In genomic region chr16:29602683-29603088, GRCh38 we compare ENCODE assay signal across 8 cellular contexts.
DNase-seq lines count a peak whose midpoint lies in the region; ATAC-seq and TF ChIP-seq lines count a peak whose summit lies in the region.
"Not testable (repeated sequence)": the region's sequence is repeated elsewhere in the genome, so short reads cannot be mapped to it uniquely, and the experiment has no call there.

No MANE protein-coding gene starts in this region.

- DNase-seq in CD8-positive, alpha-beta memory T cell; RWPE1 (ENCODE audit: low spot score); activated CD4-positive, alpha-beta memory T cell treated with anti-CD3 and anti-CD28 coated beads for 36 hours; activated naive CD4-positive, alpha-beta T cell treated with anti-CD3 and anti-CD28 coated beads, Interleukin-2, amount 10 ng/mL, durations not matched to agents 7 days and 5 days; right atrium auricular region (ENCODE audit: low spot score); naive thymus-derived CD8-positive, alpha-beta T cell; stimulated activated naive CD8-positive, alpha-beta T cell treated with anti-CD3 and anti-CD28 coated beads, Interleukin-15, amount 100 ng/mL, for 72 hours: not testable (repeated sequence)
- peak; percentile 40 for DNase-seq in endodermal cell

- WGBS in endodermal cell (ENCODE audit: insufficient coverage in 1 of 2, insufficient read length in 1 of 2), 2 experiments: 94% methylated on average over 5 of the region's 6 CpGs; no CpG with 5 or more reads in 1 of the 2 experiments

- H3K27me3 Mint-ChIP-seq in CD8-positive, alpha-beta memory T cell; activated CD4-positive, alpha-beta memory T cell treated with anti-CD3 and anti-CD28 coated beads for 36 hours; activated naive CD4-positive, alpha-beta T cell treated with anti-CD3 and anti-CD28 coated beads, Interleukin-2, amount 10 ng/mL, durations not matched to agents 7 days and 5 days; naive thymus-derived CD8-positive, alpha-beta T cell; stimulated activated naive CD8-positive, alpha-beta T cell treated with anti-CD3 and anti-CD28 coated beads, Interleukin-15, amount 100 ng/mL, for 72 hours: not testable (repeated sequence)
- H3K27me3 Mint-ChIP-seq in endodermal cell (ENCODE audit: insufficient read depth): peaks cover 12% of the 10 kb centered on the region

- H3K36me3 Mint-ChIP-seq in CD8-positive, alpha-beta memory T cell; activated naive CD4-positive, alpha-beta T cell treated with anti-CD3 and anti-CD28 coated beads, Interleukin-2, amount 10 ng/mL, durations not matched to agents 7 days and 5 days; naive thymus-derived CD8-positive, alpha-beta T cell: not testable (repeated sequence)
- peaks cover 25% of the 10 kb centered on the region for H3K36me3 Mint-ChIP-seq in activated CD4-positive, alpha-beta memory T cell treated with anti-CD3 and anti-CD28 coated beads for 36 hours
- H3K36me3 Mint-ChIP-seq in endodermal cell (ENCODE audit: low read depth): peaks cover 26% of the 10 kb centered on the region

- not testable (repeated sequence) for TF ChIP-seq CTCF in RWPE1 (conservative IDR thresholded peaks at IDR 0.05; ENCODE audit: low read depth); endodermal cell (conservative IDR thresholded peaks at IDR 0.05); right atrium auricular region (IDR thresholded peaks at IDR 0.05)

- H3K9ac ChIP-seq in endodermal cell (ENCODE audit: extremely low read depth, low read length, poor library complexity, severe bottlenecking): not testable (repeated sequence)

- peak overlapping the region in 5 of 7 donors; percentile 23 to 78 (median 60) for H3K4me3 Mint-ChIP-seq in CD8-positive, alpha-beta memory T cell
- H3K4me3 Mint-ChIP-seq in activated CD4-positive, alpha-beta memory T cell treated with anti-CD3 and anti-CD28 coated beads for 36 hours; activated naive CD4-positive, alpha-beta T cell treated with anti-CD3 and anti-CD28 coated beads, Interleukin-2, amount 10 ng/mL, durations not matched to agents 7 days and 5 days; endodermal cell: not testable (repeated sequence)
- H3K4me3 Mint-ChIP-seq in naive thymus-derived CD8-positive, alpha-beta T cell: peak overlapping the region in 5 of 10 donors; percentile 6 to 86 (median 30)
- H3K4me3 Mint-ChIP-seq in stimulated activated naive CD8-positive, alpha-beta T cell treated with anti-CD3 and anti-CD28 coated beads, Interleukin-15, amount 100 ng/mL, for 72 hours: peak overlapping the region in 1 of 2 donors; percentile 31

- POLR2A ChIA-PET in CD8-positive, alpha-beta memory T cell (lab: Charles Lee); RWPE1 (lab: Yijun Ruan, JAX; ENCODE audit: low non-redundant PET); activated CD4-positive, alpha-beta memory T cell treated with anti-CD3 and anti-CD28 coated beads for 36 hours (lab: Charles Lee); naive thymus-derived CD8-positive, alpha-beta T cell (lab: Charles Lee): not testable (repeated sequence)

- ATAC-seq in naive thymus-derived CD8-positive, alpha-beta T cell; stimulated activated naive CD8-positive, alpha-beta T cell treated with anti-CD3 and anti-CD28 coated beads, Interleukin-15, amount 100 ng/mL, for 72 hours: not testable (repeated sequence)

- H3K27me3 ChIP-seq in CD8-positive, alpha-beta memory T cell (ENCODE audit: insufficient read depth, low read length, poor library complexity, severe bottlenecking); endodermal cell (ENCODE audit: control insufficient read depth, insufficient read depth, low read length, poor library complexity, severe bottlenecking); right atrium auricular region: not testable (repeated sequence)

- H3K4me1 ChIP-seq in CD8-positive, alpha-beta memory T cell (ENCODE audit: insufficient read depth, low read length): peaks cover 17% of the 10 kb centered on the region
- not testable (repeated sequence) for H3K4me1 ChIP-seq in endodermal cell (ENCODE audit: control insufficient read depth, insufficient read depth, low read length)
- H3K4me1 ChIP-seq in right atrium auricular region: peaks cover 0 to 55% of the 10 kb centered on the region in 2 donors

- intact Hi-C loops in activated CD4-positive, alpha-beta memory T cell treated with anti-CD3 and anti-CD28 coated beads for 36 hours (cut with micrococcal nuclease): loop anchor here (5.0 kb wide), 1 partner anchor 60 kb away; the partner anchor contains the start of gene SPN

- peak overlapping the region in 7 of 8 donors; percentile 46 to 95 (median 84) for H3K27ac Mint-ChIP-seq in CD8-positive, alpha-beta memory T cell
- H3K27ac Mint-ChIP-seq in activated CD4-positive, alpha-beta memory T cell treated with anti-CD3 and anti-CD28 coated beads for 36 hours: peak overlapping the region; percentile 78
- H3K27ac Mint-ChIP-seq in activated naive CD4-positive, alpha-beta T cell treated with anti-CD3 and anti-CD28 coated beads, Interleukin-2, amount 10 ng/mL, durations not matched to agents 7 days and 5 days: peak overlapping the region; percentile 88
- not testable (repeated sequence) for H3K27ac Mint-ChIP-seq in endodermal cell
- H3K27ac Mint-ChIP-seq in naive thymus-derived CD8-positive, alpha-beta T cell: peak overlapping the region in 6 of 10 donors; percentile 46 to 90 (median 86)
- peak overlapping the region; percentile 86 to 94 for H3K27ac Mint-ChIP-seq in stimulated activated naive CD8-positive, alpha-beta T cell treated with anti-CD3 and anti-CD28 coated beads, Interleukin-15, amount 100 ng/mL, for 72 hours

- not testable (repeated sequence) for H3K9me3 ChIP-seq in CD8-positive, alpha-beta memory T cell (ENCODE audit: low read length); endodermal cell (ENCODE audit: control insufficient read depth, low read length); right atrium auricular region

- CTCF ChIA-PET in CD8-positive, alpha-beta memory T cell (lab: Charles Lee); RWPE1 (lab: Yijun Ruan, JAX); activated CD4-positive, alpha-beta memory T cell treated with anti-CD3 and anti-CD28 coated beads for 36 hours (lab: Charles Lee); activated naive CD4-positive, alpha-beta T cell treated with anti-CD3 and anti-CD28 coated beads, Interleukin-2, amount 10 ng/mL, durations not matched to agents 7 days and 5 days (lab: Charles Lee): not testable (repeated sequence)

- not testable (repeated sequence) for H3K36me3 ChIP-seq in CD8-positive, alpha-beta memory T cell (ENCODE audit: insufficient read depth, low read length); endodermal cell (ENCODE audit: control insufficient read depth, insufficient read depth, low read length); right atrium auricular region

- H3K4me1 Mint-ChIP-seq in CD8-positive, alpha-beta memory T cell: peaks cover 37 to 70% (median 48%) of the 10 kb centered on the region in 3 donors
- H3K4me1 Mint-ChIP-seq in activated CD4-positive, alpha-beta memory T cell treated with anti-CD3 and anti-CD28 coated beads for 36 hours (ENCODE audit: low read depth): peaks cover 60% of the 10 kb centered on the region
- peaks cover 57% of the 10 kb centered on the region for H3K4me1 Mint-ChIP-seq in activated naive CD4-positive, alpha-beta T cell treated with anti-CD3 and anti-CD28 coated beads, Interleukin-2, amount 10 ng/mL, durations not matched to agents 7 days and 5 days
- peaks cover 25% of the 10 kb centered on the region for H3K4me1 Mint-ChIP-seq in endodermal cell
- peaks cover 10 to 52% (median 43%) of the 10 kb centered on the region in 4 donors for H3K4me1 Mint-ChIP-seq in naive thymus-derived CD8-positive, alpha-beta T cell
- peaks cover 84% of the 10 kb centered on the region for H3K4me1 Mint-ChIP-seq in stimulated activated naive CD8-positive, alpha-beta T cell treated with anti-CD3 and anti-CD28 coated beads, Interleukin-15, amount 100 ng/mL, for 72 hours

- H3K9me3 Mint-ChIP-seq in CD8-positive, alpha-beta memory T cell; activated CD4-positive, alpha-beta memory T cell treated with anti-CD3 and anti-CD28 coated beads for 36 hours; activated naive CD4-positive, alpha-beta T cell treated with anti-CD3 and anti-CD28 coated beads, Interleukin-2, amount 10 ng/mL, durations not matched to agents 7 days and 5 days; endodermal cell; naive thymus-derived CD8-positive, alpha-beta T cell; stimulated activated naive CD8-positive, alpha-beta T cell treated with anti-CD3 and anti-CD28 coated beads, Interleukin-15, amount 100 ng/mL, for 72 hours: not testable (repeated sequence)

- not testable (repeated sequence) for H3K4me3 ChIP-seq in CD8-positive, alpha-beta memory T cell (ENCODE audit: low read length); endodermal cell (ENCODE audit: low read length); right atrium auricular region

- H3K27ac ChIP-seq in CD8-positive, alpha-beta memory T cell (ENCODE audit: low read depth, low read length); endodermal cell (ENCODE audit: low read depth, low read length): not testable (repeated sequence)
- H3K27ac ChIP-seq in RWPE1 (peak overlapping the region; percentile 76), right atrium auricular region (peak overlapping the region; percentile 77 to 87)
